ENCODE assay signal across 14 cellular contexts in genomic region chr16:14559809-14560227, GRCh38.
A peak's percentile ranks its signal among the peaks of the same experiment; 100 is the strongest.
DNase-seq lines count a peak whose midpoint lies in the region; ATAC-seq and TF ChIP-seq lines count a peak whose summit lies in the region.
"Had no signal": no experiment of that assay in that cellular context is flagged by ENCODE, and none has a peak within 500 bp of the region (broad histone marks: within the 10 kb centered on the region; RNA-seq: fewer than 3 reads in every experiment).

No MANE protein-coding gene starts in this region.

- H3K4me3 ChIP-seq in gastroesophageal sphincter: no peak overlapping the region
- H3K4me3 ChIP-seq: GM23338 had no signal

- H3K4me1 ChIP-seq in gastroesophageal sphincter: peaks cover 0 to under 1% (median 0%) of the 10 kb centered on the region in 3 donors

- 77 to 100% methylated on average over 5 to 8 of the region's 8 CpGs for WGBS in gastroesophageal sphincter (ENCODE audit: low coverage in 1 of 2), 2 donors

- peaks cover 0 to 30% of the 10 kb centered on the region in 2 donors for H3K36me3 ChIP-seq in gastroesophageal sphincter

- no peaks in the 10 kb centered on the region for H3K9me3 ChIP-seq in gastroesophageal sphincter

- no peak for TF ChIP-seq EP300 in gastroesophageal sphincter (IDR thresholded peaks at IDR 0.05)

- ATAC-seq in gastroesophageal sphincter (no peak), GM19395 (IDR thresholded peaks at IDR 0.05; ENCODE audit: unreplicated experiment) (no peak)
- ATAC-seq: GM23338; stimulated activated naive CD8-positive, alpha-beta T cell treated with anti-CD3 and anti-CD28 coated beads, Interleukin-15, Interleukin-2, amounts not matched to agents 100 U/mL and 50 U/mL, for 24 hours had no signal

- TF ChIP-seq CTCF in C4-2B (conservative IDR thresholded peaks at IDR 0.05): no peak
- no peak for TF ChIP-seq CTCF in gastroesophageal sphincter (IDR thresholded peaks at IDR 0.05)

- no peaks in the 10 kb centered on the region for H3K27me3 ChIP-seq in gastroesophageal sphincter

- DNase-seq in NCI-H1092 treated with DMSO at 0.1 percent for 48 hours (lab: John Stamatoyannopoulos, UW): peak; percentile 63
- DNase-seq in amygdala (lab: John Stamatoyannopoulos, UW): peak in 30 of 56 donors; percentile 2 to 54 (median 15)
- peak; percentile 60 for DNase-seq in midbrain (lab: John Stamatoyannopoulos, UW)
- no peak for DNase-seq in occipital lobe (lab: John Stamatoyannopoulos, UW)
- no peak for DNase-seq in NCI-H1436 treated with DMSO at 0.1 percent for 48 hours (lab: John Stamatoyannopoulos, UW)
- DNase-seq: activated effector memory CD4-positive, alpha-beta T cell treated with Interleukin-2 at 50 U/mL for 16 hours; CD4-positive, CD25-positive, alpha-beta regulatory T cell; endodermal cell; NCI-H2227 treated with DMSO at 0.1 percent for 48 hours; stimulated activated naive CD8-positive, alpha-beta T cell treated with anti-CD3 and anti-CD28 coated beads, Interleukin-15, Interleukin-2, amounts not matched to agents 100 U/mL and 50 U/mL, for 24 hours had no signal

- TF ChIP-seq POLR2A in gastroesophageal sphincter (IDR thresholded peaks at IDR 0.05): no peak

- H3K27ac ChIP-seq in C4-2B (peak overlapping the region; percentile 67), gastroesophageal sphincter (no peak overlapping the region)

Comparison
In these comparisons a context has a peak if more than half of its experiments do, and no peak if none do; other contexts are left out.
1. DNase-seq: peak in NCI-H1092 treated with DMSO at 0.1 percent for 48 hours (single experiment), amygdala (30 of 56) and midbrain (single experiment); none in occipital lobe (single experiment) and NCI-H1436 treated with DMSO at 0.1 percent for 48 hours (single experiment).